1 cellular context compared by ENCODE assay signal in the genomic region with DNA sequence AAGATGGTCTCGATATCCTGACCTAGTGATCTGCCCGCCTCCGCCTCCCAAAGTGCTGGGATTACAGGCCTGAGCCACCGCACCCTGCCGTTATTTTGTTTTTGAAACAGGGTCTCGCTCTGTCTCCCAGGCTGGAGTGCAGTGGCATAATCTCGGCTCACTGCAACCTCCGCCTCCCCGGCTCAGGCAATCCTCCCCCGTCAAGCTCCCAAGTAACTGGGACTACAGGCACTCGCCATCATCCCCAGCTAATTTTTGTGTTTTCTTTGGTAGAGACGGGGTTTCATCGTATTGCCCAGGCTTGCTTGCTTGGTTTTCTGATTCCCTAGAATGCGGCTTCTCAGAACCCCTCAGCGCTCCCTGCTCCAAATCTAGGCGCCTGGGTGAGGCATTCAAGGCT.
TF ChIP-seq lines count a peak whose summit lies in the region.

No MANE protein-coding gene starts in this region.

TF ChIP-seq in K562, 482 proteins besides CTCF, POLR2A, EP300 and RAD21 (continued from another document):
- TF ChIP-seq, protein P1, sequence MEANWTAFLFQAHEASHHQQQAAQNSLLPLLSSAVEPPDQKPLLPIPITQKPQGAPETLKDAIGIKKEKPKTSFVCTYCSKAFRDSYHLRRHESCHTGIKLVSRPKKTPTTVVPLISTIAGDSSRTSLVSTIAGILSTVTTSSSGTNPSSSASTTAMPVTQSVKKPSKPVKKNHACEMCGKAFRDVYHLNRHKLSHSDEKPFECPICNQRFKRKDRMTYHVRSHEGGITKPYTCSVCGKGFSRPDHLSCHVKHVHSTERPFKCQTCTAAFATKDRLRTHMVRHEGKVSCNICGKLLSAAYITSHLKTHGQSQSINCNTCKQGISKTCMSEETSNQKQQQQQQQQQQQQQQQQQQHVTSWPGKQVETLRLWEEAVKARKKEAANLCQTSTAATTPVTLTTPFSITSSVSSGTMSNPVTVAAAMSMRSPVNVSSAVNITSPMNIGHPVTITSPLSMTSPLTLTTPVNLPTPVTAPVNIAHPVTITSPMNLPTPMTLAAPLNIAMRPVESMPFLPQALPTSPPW (CRISPR knock-in tag; IDR thresholded peaks at IDR 0.05): no peak; the same call in 1 of the 2 replicates
- no peak for TF ChIP-seq SREBF1 (IDR thresholded peaks at IDR 0.05; ENCODE audit: borderline replicate concordance, low read depth, low read length)
- no peak for TF ChIP-seq POLR2AphosphoS5 (IDR thresholded peaks at IDR 0.05; ENCODE audit: control insufficient read depth, insufficient read depth, low read depth, low read length)
- no peak for TF ChIP-seq TAF15 (IDR thresholded peaks at IDR 0.05; ENCODE audit: low read depth, low read length)
- peak; percentile 14; the same call in 1 of the 2 replicates for TF ChIP-seq CBX1 (IDR thresholded peaks at IDR 0.05; ENCODE audit: low read depth)
- TF ChIP-seq ARID1B (IDR thresholded peaks at IDR 0.05): peak; percentile 28
- TF ChIP-seq CHCHD3 (CRISPR knock-in tag; IDR thresholded peaks at IDR 0.05): no peak
- no peak for TF ChIP-seq NCOA6 (IDR thresholded peaks at IDR 0.05)
- TF ChIP-seq SIN3B (IDR thresholded peaks at IDR 0.05; ENCODE audit: low read depth): no peak
- no peak for TF ChIP-seq PHF20 (IDR thresholded peaks at IDR 0.05; ENCODE audit: partially characterized antibody)
- TF ChIP-seq ATF7 (IDR thresholded peaks at IDR 0.05): no peak
- no peak for TF ChIP-seq RNF2 (IDR thresholded peaks at IDR 0.05)
- TF ChIP-seq CBFA2T3 (IDR thresholded peaks at IDR 0.05): peak; percentile 2; the same call in 1 of the 2 replicates
- no peak for TF ChIP-seq ZKSCAN3 (CRISPR knock-in tag; IDR thresholded peaks at IDR 0.05)
- peak; percentile 22; the same call in 1 of the 2 replicates for TF ChIP-seq MBD2 (IDR thresholded peaks at IDR 0.05; ENCODE audit: borderline replicate concordance, low read depth)
- TF ChIP-seq, protein P2, sequence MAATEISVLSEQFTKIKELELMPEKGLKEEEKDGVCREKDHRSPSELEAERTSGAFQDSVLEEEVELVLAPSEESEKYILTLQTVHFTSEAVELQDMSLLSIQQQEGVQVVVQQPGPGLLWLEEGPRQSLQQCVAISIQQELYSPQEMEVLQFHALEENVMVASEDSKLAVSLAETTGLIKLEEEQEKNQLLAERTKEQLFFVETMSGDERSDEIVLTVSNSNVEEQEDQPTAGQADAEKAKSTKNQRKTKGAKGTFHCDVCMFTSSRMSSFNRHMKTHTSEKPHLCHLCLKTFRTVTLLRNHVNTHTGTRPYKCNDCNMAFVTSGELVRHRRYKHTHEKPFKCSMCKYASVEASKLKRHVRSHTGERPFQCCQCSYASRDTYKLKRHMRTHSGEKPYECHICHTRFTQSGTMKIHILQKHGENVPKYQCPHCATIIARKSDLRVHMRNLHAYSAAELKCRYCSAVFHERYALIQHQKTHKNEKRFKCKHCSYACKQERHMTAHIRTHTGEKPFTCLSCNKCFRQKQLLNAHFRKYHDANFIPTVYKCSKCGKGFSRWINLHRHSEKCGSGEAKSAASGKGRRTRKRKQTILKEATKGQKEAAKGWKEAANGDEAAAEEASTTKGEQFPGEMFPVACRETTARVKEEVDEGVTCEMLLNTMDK (IDR thresholded peaks at IDR 0.05; ENCODE audit: borderline replicate concordance, insufficient read depth, low read depth, low read length, poor library complexity, severe bottlenecking): no peak
- TF ChIP-seq ZNF165 (CRISPR knock-in tag; IDR thresholded peaks at IDR 0.05; ENCODE audit: borderline replicate concordance): no peak
- TF ChIP-seq, protein P3, sequence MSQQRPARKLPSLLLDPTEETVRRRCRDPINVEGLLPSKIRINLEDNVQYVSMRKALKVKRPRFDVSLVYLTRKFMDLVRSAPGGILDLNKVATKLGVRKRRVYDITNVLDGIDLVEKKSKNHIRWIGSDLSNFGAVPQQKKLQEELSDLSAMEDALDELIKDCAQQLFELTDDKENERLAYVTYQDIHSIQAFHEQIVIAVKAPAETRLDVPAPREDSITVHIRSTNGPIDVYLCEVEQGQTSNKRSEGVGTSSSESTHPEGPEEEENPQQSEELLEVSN (IDR thresholded peaks at IDR 0.05; ENCODE audit: borderline replicate concordance in 1 of 2, extremely low read depth in 1 of 2, insufficient read depth in 1 of 2, insufficient read length in 1 of 2, low read depth in 1 of 2, low read length in 1 of 2, poor library complexity in 1 of 2, severe bottlenecking in 1 of 2): peak in 1 of 2 experiments; percentile 11
- TF ChIP-seq, protein P4, sequence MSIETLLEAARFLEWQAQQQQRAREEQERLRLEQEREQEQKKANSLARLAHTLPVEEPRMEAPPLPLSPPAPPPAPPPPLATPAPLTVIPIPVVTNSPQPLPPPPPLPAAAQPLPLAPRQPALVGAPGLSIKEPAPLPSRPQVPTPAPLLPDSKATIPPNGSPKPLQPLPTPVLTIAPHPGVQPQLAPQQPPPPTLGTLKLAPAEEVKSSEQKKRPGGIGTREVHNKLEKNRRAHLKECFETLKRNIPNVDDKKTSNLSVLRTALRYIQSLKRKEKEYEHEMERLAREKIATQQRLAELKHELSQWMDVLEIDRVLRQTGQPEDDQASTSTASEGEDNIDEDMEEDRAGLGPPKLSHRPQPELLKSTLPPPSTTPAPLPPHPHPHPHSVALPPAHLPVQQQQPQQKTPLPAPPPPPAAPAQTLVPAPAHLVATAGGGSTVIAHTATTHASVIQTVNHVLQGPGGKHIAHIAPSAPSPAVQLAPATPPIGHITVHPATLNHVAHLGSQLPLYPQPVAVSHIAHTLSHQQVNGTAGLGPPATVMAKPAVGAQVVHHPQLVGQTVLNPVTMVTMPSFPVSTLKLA (conservative IDR thresholded peaks at IDR 0.05): no peak
- TF ChIP-seq, protein P5, sequence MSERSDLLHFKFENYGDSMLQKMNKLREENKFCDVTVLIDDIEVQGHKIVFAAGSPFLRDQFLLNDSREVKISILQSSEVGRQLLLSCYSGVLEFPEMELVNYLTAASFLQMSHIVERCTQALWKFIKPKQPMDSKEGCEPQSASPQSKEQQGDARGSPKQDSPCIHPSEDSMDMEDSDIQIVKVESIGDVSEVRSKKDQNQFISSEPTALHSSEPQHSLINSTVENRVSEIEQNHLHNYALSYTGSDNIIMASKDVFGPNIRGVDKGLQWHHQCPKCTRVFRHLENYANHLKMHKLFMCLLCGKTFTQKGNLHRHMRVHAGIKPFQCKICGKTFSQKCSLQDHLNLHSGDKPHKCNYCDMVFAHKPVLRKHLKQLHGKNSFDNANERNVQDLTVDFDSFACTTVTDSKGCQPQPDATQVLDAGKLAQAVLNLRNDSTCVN (CRISPR knock-in tag; IDR thresholded peaks at IDR 0.05): no peak
- peak; percentile 12 for TF ChIP-seq HNRNPLL (IDR thresholded peaks at IDR 0.05; ENCODE audit: low read depth, low read length, poor library complexity, severe bottlenecking)
- no peak for TF ChIP-seq ZKSCAN1 (IDR thresholded peaks at IDR 0.05; ENCODE audit: low read depth, low read length)
- TF ChIP-seq BRD9 (IDR thresholded peaks at IDR 0.05; ENCODE audit: low read depth, partially characterized antibody): no peak
- TF ChIP-seq MCM2 (IDR thresholded peaks at IDR 0.05; ENCODE audit: low read depth): no peak
- peak in 1 of 2 experiments; percentile 9; a peak in 1 of 4 replicates for TF ChIP-seq HDAC1 (IDR thresholded peaks at IDR 0.05)
- peak; percentile 68 for TF ChIP-seq EGR1 (conservative IDR thresholded peaks at IDR 0.05)
- TF ChIP-seq, protein P6, sequence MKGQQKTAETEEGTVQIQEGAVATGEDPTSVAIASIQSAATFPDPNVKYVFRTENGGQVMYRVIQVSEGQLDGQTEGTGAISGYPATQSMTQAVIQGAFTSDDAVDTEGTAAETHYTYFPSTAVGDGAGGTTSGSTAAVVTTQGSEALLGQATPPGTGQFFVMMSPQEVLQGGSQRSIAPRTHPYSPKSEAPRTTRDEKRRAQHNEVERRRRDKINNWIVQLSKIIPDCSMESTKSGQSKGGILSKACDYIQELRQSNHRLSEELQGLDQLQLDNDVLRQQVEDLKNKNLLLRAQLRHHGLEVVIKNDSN (CRISPR knock-in tag; IDR thresholded peaks at IDR 0.05): 0 out of 2 replicates have a peak, but pooled peaks have one; percentile 16
- TF ChIP-seq DNMT1 (IDR thresholded peaks at IDR 0.05): no peak
- TF ChIP-seq NCOA2 (IDR thresholded peaks at IDR 0.05; ENCODE audit: partially characterized antibody in 2 of 2): no peak
- TF ChIP-seq MECOM (CRISPR knock-in tag; IDR thresholded peaks at IDR 0.05): no peak
- TF ChIP-seq, protein P7, sequence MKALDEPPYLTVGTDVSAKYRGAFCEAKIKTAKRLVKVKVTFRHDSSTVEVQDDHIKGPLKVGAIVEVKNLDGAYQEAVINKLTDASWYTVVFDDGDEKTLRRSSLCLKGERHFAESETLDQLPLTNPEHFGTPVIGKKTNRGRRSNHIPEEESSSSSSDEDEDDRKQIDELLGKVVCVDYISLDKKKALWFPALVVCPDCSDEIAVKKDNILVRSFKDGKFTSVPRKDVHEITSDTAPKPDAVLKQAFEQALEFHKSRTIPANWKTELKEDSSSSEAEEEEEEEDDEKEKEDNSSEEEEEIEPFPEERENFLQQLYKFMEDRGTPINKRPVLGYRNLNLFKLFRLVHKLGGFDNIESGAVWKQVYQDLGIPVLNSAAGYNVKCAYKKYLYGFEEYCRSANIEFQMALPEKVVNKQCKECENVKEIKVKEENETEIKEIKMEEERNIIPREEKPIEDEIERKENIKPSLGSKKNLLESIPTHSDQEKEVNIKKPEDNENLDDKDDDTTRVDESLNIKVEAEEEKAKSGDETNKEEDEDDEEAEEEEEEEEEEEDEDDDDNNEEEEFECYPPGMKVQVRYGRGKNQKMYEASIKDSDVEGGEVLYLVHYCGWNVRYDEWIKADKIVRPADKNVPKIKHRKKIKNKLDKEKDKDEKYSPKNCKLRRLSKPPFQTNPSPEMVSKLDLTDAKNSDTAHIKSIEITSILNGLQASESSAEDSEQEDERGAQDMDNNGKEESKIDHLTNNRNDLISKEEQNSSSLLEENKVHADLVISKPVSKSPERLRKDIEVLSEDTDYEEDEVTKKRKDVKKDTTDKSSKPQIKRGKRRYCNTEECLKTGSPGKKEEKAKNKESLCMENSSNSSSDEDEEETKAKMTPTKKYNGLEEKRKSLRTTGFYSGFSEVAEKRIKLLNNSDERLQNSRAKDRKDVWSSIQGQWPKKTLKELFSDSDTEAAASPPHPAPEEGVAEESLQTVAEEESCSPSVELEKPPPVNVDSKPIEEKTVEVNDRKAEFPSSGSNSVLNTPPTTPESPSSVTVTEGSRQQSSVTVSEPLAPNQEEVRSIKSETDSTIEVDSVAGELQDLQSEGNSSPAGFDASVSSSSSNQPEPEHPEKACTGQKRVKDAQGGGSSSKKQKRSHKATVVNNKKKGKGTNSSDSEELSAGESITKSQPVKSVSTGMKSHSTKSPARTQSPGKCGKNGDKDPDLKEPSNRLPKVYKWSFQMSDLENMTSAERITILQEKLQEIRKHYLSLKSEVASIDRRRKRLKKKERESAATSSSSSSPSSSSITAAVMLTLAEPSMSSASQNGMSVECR (CRISPR knock-in tag; IDR thresholded peaks at IDR 0.05): 0 out of 2 replicates have a peak, but pooled peaks have one; percentile 20
- TF ChIP-seq TARDBP (IDR thresholded peaks at IDR 0.05): no peak
- TF ChIP-seq ZNF263 (CRISPR knock-in tag; IDR thresholded peaks at IDR 0.05; ENCODE audit: borderline replicate concordance): peak; percentile 53; the same call in 1 of the 2 replicates
- TF ChIP-seq, protein P8, sequence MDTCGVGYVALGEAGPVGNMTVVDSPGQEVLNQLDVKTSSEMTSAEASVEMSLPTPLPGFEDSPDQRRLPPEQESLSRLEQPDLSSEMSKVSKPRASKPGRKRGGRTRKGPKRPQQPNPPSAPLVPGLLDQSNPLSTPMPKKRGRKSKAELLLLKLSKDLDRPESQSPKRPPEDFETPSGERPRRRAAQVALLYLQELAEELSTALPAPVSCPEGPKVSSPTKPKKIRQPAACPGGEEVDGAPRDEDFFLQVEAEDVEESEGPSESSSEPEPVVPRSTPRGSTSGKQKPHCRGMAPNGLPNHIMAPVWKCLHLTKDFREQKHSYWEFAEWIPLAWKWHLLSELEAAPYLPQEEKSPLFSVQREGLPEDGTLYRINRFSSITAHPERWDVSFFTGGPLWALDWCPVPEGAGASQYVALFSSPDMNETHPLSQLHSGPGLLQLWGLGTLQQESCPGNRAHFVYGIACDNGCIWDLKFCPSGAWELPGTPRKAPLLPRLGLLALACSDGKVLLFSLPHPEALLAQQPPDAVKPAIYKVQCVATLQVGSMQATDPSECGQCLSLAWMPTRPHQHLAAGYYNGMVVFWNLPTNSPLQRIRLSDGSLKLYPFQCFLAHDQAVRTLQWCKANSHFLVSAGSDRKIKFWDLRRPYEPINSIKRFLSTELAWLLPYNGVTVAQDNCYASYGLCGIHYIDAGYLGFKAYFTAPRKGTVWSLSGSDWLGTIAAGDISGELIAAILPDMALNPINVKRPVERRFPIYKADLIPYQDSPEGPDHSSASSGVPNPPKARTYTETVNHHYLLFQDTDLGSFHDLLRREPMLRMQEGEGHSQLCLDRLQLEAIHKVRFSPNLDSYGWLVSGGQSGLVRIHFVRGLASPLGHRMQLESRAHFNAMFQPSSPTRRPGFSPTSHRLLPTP (IDR thresholded peaks at IDR 0.05; ENCODE audit: borderline replicate concordance, extremely low read depth, insufficient read length): no peak
- TF ChIP-seq TGIF2 (CRISPR knock-in tag; IDR thresholded peaks at IDR 0.05): no peak
- no peak for TF ChIP-seq MYC (IDR thresholded peaks at IDR 0.05; ENCODE audit: low read depth, low read length)
- TF ChIP-seq MYC (CRISPR knock-in tag; IDR thresholded peaks at IDR 0.05; ENCODE audit: borderline replicate concordance, low read depth): peak; percentile 16; the same call in 1 of the 2 replicates
